13 cellular contexts compared by ENCODE assay signal in the genomic region with DNA sequence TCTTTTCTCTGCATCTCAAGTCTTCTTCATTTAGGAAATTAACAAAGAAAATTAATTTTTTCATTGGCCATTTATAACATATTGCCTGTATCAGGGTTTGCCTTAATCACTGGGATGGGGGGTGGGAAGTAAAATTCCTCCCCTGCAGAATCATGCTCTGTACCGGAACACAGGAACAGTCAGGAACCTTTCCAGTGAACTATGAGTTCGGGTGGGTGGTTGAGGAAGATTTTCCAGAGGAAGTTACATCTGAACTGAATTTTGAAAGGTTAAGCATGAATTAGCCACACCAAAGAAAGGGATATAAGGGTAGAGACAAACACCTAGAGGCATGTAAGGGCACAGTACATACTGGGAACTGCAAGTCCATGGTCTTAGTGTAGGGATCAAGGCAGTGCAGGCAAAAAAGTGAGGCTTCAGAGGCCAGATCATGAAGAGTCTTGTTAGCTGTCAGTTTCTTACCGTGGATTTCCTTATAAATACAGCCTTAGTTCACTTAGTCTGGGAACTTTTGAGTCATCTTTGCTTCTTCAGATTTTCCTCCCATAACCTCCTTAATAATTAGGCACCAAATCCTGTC. TPM values are rescaled to one million over a fixed set of nuclear protein-coding genes. Genes with fewer than 3 reads are reported as not detected.
DNase-seq lines count a peak whose midpoint lies in the region; ATAC-seq and TF ChIP-seq lines count a peak whose summit lies in the region.
"Had no signal": no experiment of that assay in that cellular context is flagged by ENCODE, and none has a peak within 500 bp of the region (broad histone marks: within the 10 kb centered on the region; RNA-seq: fewer than 3 reads in every experiment).

No MANE protein-coding gene starts in this region.

- H3K4me1 Mint-ChIP-seq in activated naive CD4-positive, alpha-beta T cell treated with anti-CD3 and anti-CD28 coated beads for 36 hours (ENCODE audit: low read depth): peaks cover 73% of the 10 kb centered on the region
- H3K4me1 Mint-ChIP-seq in activated naive CD8-positive, alpha-beta T cell treated with anti-CD3 and anti-CD28 coated beads for 36 hours: peaks cover 66% of the 10 kb centered on the region
- H3K4me1 Mint-ChIP-seq in stimulated activated naive B cell treated with anti-CD40 and anti-IgM and Interleukin-4, amounts not matched to agents 10 μg/mL and 1 μg/mL and 100 μg/mL, for 72 hours: peaks cover 18 to 53% of the 10 kb centered on the region in 2 donors

- peak overlapping the region; percentile 41 for H3K4me3 Mint-ChIP-seq in activated naive CD4-positive, alpha-beta T cell treated with anti-CD3 and anti-CD28 coated beads for 36 hours
- H3K4me3 Mint-ChIP-seq in activated naive CD8-positive, alpha-beta T cell treated with anti-CD3 and anti-CD28 coated beads for 36 hours: peak overlapping the region; percentile 45
- no peak overlapping the region for H3K4me3 Mint-ChIP-seq in stimulated activated naive B cell treated with anti-CD40 and anti-IgM and Interleukin-4, amounts not matched to agents 10 μg/mL and 1 μg/mL and 100 μg/mL, for 72 hours

- H3K4me3 ChIP-seq in fibroblast of mammary gland (ENCODE audit: control insufficient read depth, low read depth, low read length): no peak overlapping the region
- H3K4me3 ChIP-seq: stomach, uterus had no signal

- ATAC-seq in stimulated activated naive B cell treated with anti-CD40 and anti-IgM and Interleukin-4, amounts not matched to agents 10 μg/mL and 1 μg/mL and 100 μg/mL, for 72 hours (replicated peaks): peak; percentile 25 to 72
- ATAC-seq in HG03432 (IDR thresholded peaks at IDR 0.05; ENCODE audit: unreplicated experiment): no peak
- ATAC-seq: left cardiac atrium had no signal

- H3K27ac Mint-ChIP-seq in activated naive CD4-positive, alpha-beta T cell treated with anti-CD3 and anti-CD28 coated beads for 36 hours: peak overlapping the region; percentile 90
- peak overlapping the region; percentile 92 for H3K27ac Mint-ChIP-seq in activated naive CD8-positive, alpha-beta T cell treated with anti-CD3 and anti-CD28 coated beads for 36 hours
- peak overlapping the region; percentile 86 for H3K27ac Mint-ChIP-seq in stimulated activated naive B cell treated with anti-CD40 and anti-IgM and Interleukin-4, amounts not matched to agents 10 μg/mL and 1 μg/mL and 100 μg/mL, for 72 hours

- TF ChIP-seq CTCF in fibroblast of mammary gland (conservative IDR thresholded peaks at IDR 0.05; ENCODE audit: control insufficient read depth, insufficient read depth, low read depth, low read length): no peak

- CTCF ChIA-PET in activated naive CD4-positive, alpha-beta T cell treated with anti-CD3 and anti-CD28 coated beads for 36 hours (lab: Charles Lee): interaction anchor here (0.6 to 2.1 kb wide), 2 partner anchors 10 to 25 kb away, joined by 3 to 5 read pairs; no protein-coding TSS in a partner anchor

- intact Hi-C loops in activated naive CD4-positive, alpha-beta T cell treated with anti-CD3 and anti-CD28 coated beads for 36 hours (cut with micrococcal nuclease): loop anchor here (1.0 kb wide), 1 partner anchor 102 kb away; no protein-coding TSS in a partner anchor

- no peak for DNase-seq in activated naive CD4-positive, alpha-beta T cell treated with anti-CD3 and anti-CD28 coated beads for 36 hours
- no peak for DNase-seq in activated naive CD4-positive, alpha-beta T cell (lab: John Stamatoyannopoulos, UW)
- no peak for DNase-seq in activated naive CD8-positive, alpha-beta T cell treated with anti-CD3 and anti-CD28 coated beads for 36 hours
- DNase-seq in fibroblast of mammary gland (ENCODE audit: low read depth) (peak; percentile 24), NCI-H2196 (lab: John Stamatoyannopoulos, UW; ENCODE audit: unreplicated experiment) (no peak), NAMALWA (ENCODE audit: low spot score) (no peak)
- no peak for DNase-seq in stimulated activated naive B cell treated with anti-CD40 and anti-IgM and Interleukin-4, amounts not matched to agents 10 μg/mL and 1 μg/mL and 100 μg/mL, for 72 hours
- DNase-seq: cortex of kidney, hippocampal formation, left cardiac atrium, stomach, uterus had no signal

- H3K9me3 Mint-ChIP-seq in activated naive CD4-positive, alpha-beta T cell treated with anti-CD3 and anti-CD28 coated beads for 36 hours: no peaks in the 10 kb centered on the region
- H3K9me3 Mint-ChIP-seq in activated naive CD8-positive, alpha-beta T cell treated with anti-CD3 and anti-CD28 coated beads for 36 hours: peaks cover 2% of the 10 kb centered on the region
- no peaks in the 10 kb centered on the region for H3K9me3 Mint-ChIP-seq in stimulated activated naive B cell treated with anti-CD40 and anti-IgM and Interleukin-4, amounts not matched to agents 10 μg/mL and 1 μg/mL and 100 μg/mL, for 72 hours

- no peaks in the 10 kb centered on the region for H3K36me3 Mint-ChIP-seq in activated naive CD4-positive, alpha-beta T cell treated with anti-CD3 and anti-CD28 coated beads for 36 hours (ENCODE audit: low read depth)
- H3K36me3 Mint-ChIP-seq in activated naive CD8-positive, alpha-beta T cell treated with anti-CD3 and anti-CD28 coated beads for 36 hours: peaks cover 42% of the 10 kb centered on the region
- no peaks in the 10 kb centered on the region for H3K36me3 Mint-ChIP-seq in stimulated activated naive B cell treated with anti-CD40 and anti-IgM and Interleukin-4, amounts not matched to agents 10 μg/mL and 1 μg/mL and 100 μg/mL, for 72 hours

- H3K27me3 Mint-ChIP-seq in activated naive CD4-positive, alpha-beta T cell treated with anti-CD3 and anti-CD28 coated beads for 36 hours (ENCODE audit: low read depth): no peaks in the 10 kb centered on the region
- no peaks in the 10 kb centered on the region for H3K27me3 Mint-ChIP-seq in activated naive CD8-positive, alpha-beta T cell treated with anti-CD3 and anti-CD28 coated beads for 36 hours
- no peaks in the 10 kb centered on the region for H3K27me3 Mint-ChIP-seq in stimulated activated naive B cell treated with anti-CD40 and anti-IgM and Interleukin-4, amounts not matched to agents 10 μg/mL and 1 μg/mL and 100 μg/mL, for 72 hours

RNA-seq across cellular contexts. Expression of gene FAM117B, which starts 55.6 kb away (rescaled TPM):
- total RNA-seq in activated naive CD4-positive, alpha-beta T cell treated with anti-CD3 and anti-CD28 coated beads for 36 hours: 10 to 100 TPM; 12.3 to 14.2 TPM
- 10 to 100 TPM; 23.4 to 25.0 TPM for total RNA-seq in activated naive CD8-positive, alpha-beta T cell treated with anti-CD3 and anti-CD28 coated beads for 36 hours

Comparison
In these comparisons a context has a peak if more than half of its experiments do, and no peak if none do; other contexts are left out.
1. H3K4me3 Mint-ChIP-seq: peak in activated naive CD4-positive, alpha-beta T cell treated with anti-CD3 and anti-CD28 coated beads for 36 hours (single experiment) and activated naive CD8-positive, alpha-beta T cell treated with anti-CD3 and anti-CD28 coated beads for 36 hours (single experiment); none in stimulated activated naive B cell treated with anti-CD40 and anti-IgM and Interleukin-4, amounts not matched to agents 10 μg/mL and 1 μg/mL and 100 μg/mL, for 72 hours (0 of 2).
2. Peak in every context shown above with its lines, with median percentiles within 50 percentile points of each other: H3K27ac Mint-ChIP-seq.